In the genomic region with DNA sequence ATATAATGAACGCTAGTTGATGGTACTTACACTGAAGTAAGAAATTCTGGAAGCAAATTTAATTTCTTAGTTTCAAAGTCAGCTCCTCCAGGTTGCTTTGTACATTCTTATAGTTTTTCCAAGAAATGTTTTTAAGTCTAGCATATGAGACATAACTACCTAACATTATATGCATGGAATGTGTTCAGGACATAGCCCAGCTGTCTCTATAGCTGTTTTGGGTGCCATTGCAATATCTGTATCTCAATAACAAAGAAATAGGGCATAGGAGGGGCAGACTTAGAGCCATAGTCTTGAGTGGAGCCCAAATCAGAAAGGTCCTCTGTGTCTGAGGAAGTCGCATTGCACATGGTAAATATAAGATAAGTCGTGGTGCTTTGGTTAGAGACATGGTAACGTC, we compare ENCODE assay signal across 30 cellular contexts.
"Had no signal": no experiment of that assay in that cellular context is flagged by ENCODE, and none has a peak within 500 bp of the region (broad histone marks: within the 10 kb centered on the region; RNA-seq: fewer than 3 reads in every experiment).

No MANE protein-coding gene starts in this region.

- H3K27me3 Mint-ChIP-seq: stimulated activated naive CD8-positive, alpha-beta T cell treated with anti-CD3 and anti-CD28 coated beads, Interleukin-15, amount 100 ng/mL, for 72 hours had no signal

- H3K4me3 Mint-ChIP-seq: natural killer cell; neural progenitor cell; stimulated activated memory B cell treated with anti-CD40 and anti-IgM and Interleukin-4, amounts not matched to agents 10 μg/mL and 1 μg/mL and 100 μg/mL, for 72 hours; stimulated activated naive CD8-positive, alpha-beta T cell treated with anti-CD3 and anti-CD28 coated beads, Interleukin-15, amount 100 ng/mL, for 72 hours had no signal

- H3K4me1 Mint-ChIP-seq: stimulated activated memory B cell treated with anti-CD40 and anti-IgM and Interleukin-4, amounts not matched to agents 10 μg/mL and 1 μg/mL and 100 μg/mL, for 72 hours; stimulated activated naive CD8-positive, alpha-beta T cell treated with anti-CD3 and anti-CD28 coated beads, Interleukin-15, amount 100 ng/mL, for 72 hours had no signal

- H3K9ac ChIP-seq: neural progenitor cell had no signal

- H3K9me3 Mint-ChIP-seq: natural killer cell; neural progenitor cell; stimulated activated memory B cell treated with anti-CD40 and anti-IgM and Interleukin-4, amounts not matched to agents 10 μg/mL and 1 μg/mL and 100 μg/mL, for 72 hours; stimulated activated naive CD8-positive, alpha-beta T cell treated with anti-CD3 and anti-CD28 coated beads, Interleukin-15, amount 100 ng/mL, for 72 hours had no signal

- H3K27ac Mint-ChIP-seq: natural killer cell; neural progenitor cell; stimulated activated memory B cell treated with anti-CD40 and anti-IgM and Interleukin-4, amounts not matched to agents 10 μg/mL and 1 μg/mL and 100 μg/mL, for 72 hours; stimulated activated naive CD8-positive, alpha-beta T cell treated with anti-CD3 and anti-CD28 coated beads, Interleukin-15, amount 100 ng/mL, for 72 hours had no signal

- H3K27me3 ChIP-seq: body of pancreas, colonic mucosa, dorsolateral prefrontal cortex, heart right ventricle, neural progenitor cell, right lobe of liver, upper lobe of left lung, vagina had no signal

- H3K4me3 ChIP-seq: body of pancreas, colonic mucosa, dorsolateral prefrontal cortex, heart right ventricle, neural progenitor cell, right lobe of liver, SK-N-MC, upper lobe of left lung, vagina had no signal

- H3K9me3 ChIP-seq: body of pancreas, colonic mucosa, heart right ventricle, right lobe of liver, upper lobe of left lung, vagina had no signal

- DNase-seq: activated CD4-positive, alpha-beta T cell treated with anti-CD3 and anti-CD28 coated beads for 4 hours; activated CD4-positive, alpha-beta T cell treated with anti-CD3 and anti-CD28 coated beads, Interleukin-2, amount 50 U/mL, for 4 hours; activated CD8-positive, alpha-beta memory T cell treated with anti-CD3 and anti-CD28 coated beads for 24 hours; activated gamma-delta T cell; activated naive CD4-positive, alpha-beta T cell treated with anti-CD3 and anti-CD28 coated beads, Interleukin-2, amount 50 U/mL, for 16 hours; amygdala; body of pancreas; colonic mucosa; dorsolateral prefrontal cortex; effector memory CD4-positive, alpha-beta T cell; erythroblast; heart right ventricle; left cardiac atrium; midbrain; natural killer cell; occipital lobe; posterior cingulate gyrus; right lobe of liver; small intestine; stimulated activated CD4-positive, alpha-beta T cell treated with anti-CD3 and anti-CD28 coated beads, Interleukin-1b, Interleukin-23, amount 100 ng/mL, for 48 hours; stimulated activated CD4-positive, alpha-beta T cell treated with anti-CD3 and anti-CD28 coated beads, Interleukin-4, amount 100 ng/mL, for 4 hours; stimulated activated CD8-positive, alpha-beta memory T cell treated with anti-CD3 and anti-CD28 coated beads, Interleukin-4, amount 100 ng/mL, for 48 hours; stimulated activated naive CD8-positive, alpha-beta T cell treated with anti-CD3 and anti-CD28 coated beads, Interleukin-15, amount 100 ng/mL, for 72 hours; substantia nigra; upper lobe of left lung had no signal

- H3K27ac ChIP-seq: body of pancreas, colonic mucosa, dorsolateral prefrontal cortex, neural progenitor cell, right lobe of liver, upper lobe of left lung, VCaP had no signal

- H3K36me3 ChIP-seq: colonic mucosa, neural progenitor cell, right lobe of liver, upper lobe of left lung had no signal

- H3K36me3 Mint-ChIP-seq: natural killer cell; stimulated activated memory B cell treated with anti-CD40 and anti-IgM and Interleukin-4, amounts not matched to agents 10 μg/mL and 1 μg/mL and 100 μg/mL, for 72 hours had no signal

- ATAC-seq: body of pancreas; left cardiac atrium; natural killer cell; right lobe of liver; stimulated activated memory B cell treated with anti-CD40 and anti-IgM and Interleukin-4, amounts not matched to agents 10 μg/mL and 1 μg/mL and 100 μg/mL, for 72 hours; stimulated activated naive CD8-positive, alpha-beta T cell treated with anti-CD3 and anti-CD28 coated beads, Interleukin-15, amount 100 ng/mL, for 72 hours had no signal

- H3K4me2 ChIP-seq: neural progenitor cell had no signal

- H2AFZ ChIP-seq: neural progenitor cell had no signal

- H3K4me1 ChIP-seq: body of pancreas, colonic mucosa, neural progenitor cell, right lobe of liver had no signal
